9 cellular contexts compared by ENCODE assay signal in genomic region chr2:85541262-85541661, GRCh38. TPM values are rescaled to one million over a fixed set of nuclear protein-coding genes. Genes with fewer than 3 reads are reported as not detected.
DNase-seq lines count a peak whose midpoint lies in the region; ATAC-seq, FAIRE-seq and TF ChIP-seq lines count a peak whose summit lies in the region.
"Had no signal": no experiment of that assay in that cellular context is flagged by ENCODE, and none has a peak within 500 bp of the region (broad histone marks: within the 10 kb centered on the region; RNA-seq: fewer than 3 reads in every experiment).

No MANE protein-coding gene starts in this region.

- H3K27me3 ChIP-seq in cardiac muscle cell (no peaks in the 10 kb centered on the region), K562 (ENCODE audit: control insufficient read depth in 2 of 2, insufficient read depth in 2 of 2, low read length in 2 of 2) (no peaks in the 10 kb centered on the region), upper lobe of right lung (no peaks in the 10 kb centered on the region)

- H3K79me2 ChIP-seq in K562 (ENCODE audit: control insufficient read depth, insufficient read depth, low read length) = peaks cover 69% of the 10 kb centered on the region

- H4K20me1 ChIP-seq in K562 (replicated peaks; ENCODE audit: control insufficient read depth, insufficient read depth, low read length) = peaks cover 36% of the 10 kb centered on the region

- H3K27ac ChIP-seq in cardiac muscle cell (peak overlapping the region; percentile 100), K562 (ENCODE audit: extremely low read depth, low read depth, low read length) (no peak overlapping the region; the same call in 1 of the 3 replicates), mesodermal cell (ENCODE audit: low read depth, low read length, severe bottlenecking) (no peak overlapping the region), upper lobe of right lung (no peak overlapping the region)

- no peak overlapping the region for H2AFZ ChIP-seq in K562 (ENCODE audit: low read depth, low read length)

- H3K4me1 ChIP-seq in cardiac muscle cell (ENCODE audit: low read depth) (peaks cover 25% of the 10 kb centered on the region), K562 (replicated peaks in 1 of 2; ENCODE audit: control insufficient read depth in 2 of 2, insufficient read depth in 2 of 2, low read length in 2 of 2) (peaks cover 9 to 24% of the 10 kb centered on the region in 2 experiments), mesodermal cell (ENCODE audit: control insufficient read depth, insufficient read depth, low read length, poor library complexity, severe bottlenecking) (peaks cover 18% of the 10 kb centered on the region), upper lobe of right lung (peaks cover 44% of the 10 kb centered on the region)

- no peak for FAIRE-seq in K562 (lab: Jason Lieb, UNC)

- CTCF ChIA-PET in K562 (lab: Yijun Ruan, JAX; ENCODE audit: low intra/inter-chr PET ratio) = interaction anchor here (1.4 kb wide), 1 partner anchor 121 kb away, joined by 7 read pairs; no protein-coding TSS in a partner anchor

- no peak for TF ChIP-seq EP300 in K562 (IDR thresholded peaks at IDR 0.05; ENCODE audit: low read length)

- intact Hi-C loops in Right ventricle myocardium superior (cut with DNase I) (no loop called here), K562 (cut with micrococcal nuclease) (no loop called here), upper lobe of right lung (cut with DNase I) (no loop called here)

- peak overlapping the region; percentile 7 to 100; a peak in 3 of 4 replicates for H3K9ac ChIP-seq in K562 (ENCODE audit: insufficient read depth in 1 of 2, low read depth in 2 of 2, low read length in 2 of 2)

- H3K4me2 ChIP-seq in K562 (ENCODE audit: insufficient read depth, low read length) = peak overlapping the region; percentile 98

- WGBS in K562 (ENCODE audit: insufficient coverage, low coverage, missing lambda C conversion rate) = 18% methylated on average over 4 of the region's 4 CpGs
- WGBS in mesodermal cell (ENCODE audit: insufficient coverage in 2 of 2), 2 experiments = 92 to 97% methylated on average over 2 to 3 of the region's 4 CpGs

- in situ Hi-C loops in K562 (cut with MboI) = no loop called here

- peaks cover 3% of the 10 kb centered on the region for H3K9me1 ChIP-seq in K562 (ENCODE audit: control insufficient read depth, insufficient read depth, low read length)

- POLR2A ChIA-PET in K562 (lab: Yijun Ruan, JAX) = interaction anchor here (0.6 to 24.3 kb wide), 19 partner anchors 10 to 210 kb away, joined by 4 to 1576 read pairs (median 7); partner anchors contain the start of genes CAPG, GGCX, SH2D6 and VAMP8

- TF ChIP-seq CTCF in cardiac muscle cell (IDR thresholded peaks at IDR 0.05; ENCODE audit: low read depth, low read length) = no peak
- TF ChIP-seq CTCF in K562 (IDR thresholded peaks at IDR 0.05 in 2 of 3, conservative IDR thresholded peaks at IDR 0.05 in 1 of 3; ENCODE audit: insufficient read depth in 2 of 3, low read depth in 1 of 3, low read length in 3 of 3) = no peak
- TF ChIP-seq CTCF in upper lobe of right lung (IDR thresholded peaks at IDR 0.05) = no peak

- TF ChIP-seq POLR2A in K562 (conservative IDR thresholded peaks at IDR 0.05) = no peak

- ATAC-seq in Right ventricle myocardium superior (ENCODE audit: poor library complexity) (no peak), K562 (no peak), upper lobe of right lung (no peak), HG02870 (IDR thresholded peaks at IDR 0.05; ENCODE audit: unreplicated experiment) (no peak)

- no peak for DNase-seq in cardiac muscle cell (ENCODE audit: low read depth in 1 of 2, low spot score in 1 of 2)
- no peak for DNase-seq in Right ventricle myocardium superior
- DNase-seq in K562 (ENCODE audit: extremely low read depth in 1 of 4, low spot score in 3 of 4) = no peak
- no peak for DNase-seq in upper lobe of right lung
- DNase-seq in retina = no peak
- no peak for DNase-seq in SW480 (ENCODE audit: low spot score)
- DNase-seq: DMS79 treated with DMSO at 0.1 percent for 48 hours had no signal

- H3K36me3 ChIP-seq in cardiac muscle cell (peaks cover 50% of the 10 kb centered on the region), K562 (ENCODE audit: control insufficient read depth, insufficient read depth, low read length) (peaks cover 65% of the 10 kb centered on the region), mesodermal cell (ENCODE audit: control insufficient read depth, insufficient read depth, low read length) (peaks cover 63% of the 10 kb centered on the region), upper lobe of right lung (peaks cover 56% of the 10 kb centered on the region)

- H3K9me3 ChIP-seq in cardiac muscle cell (ENCODE audit: low read depth) (no peaks in the 10 kb centered on the region), K562 (replicated peaks; ENCODE audit: control insufficient read depth, insufficient read depth, low read depth, low read length) (no peaks in the 10 kb centered on the region), mesodermal cell (ENCODE audit: control insufficient read depth, low read length) (no peaks in the 10 kb centered on the region), upper lobe of right lung (no peaks in the 10 kb centered on the region)

- TF ChIP-seq RAD21 in K562 (CRISPR knock-in tag; conservative IDR thresholded peaks at IDR 0.05 in 1 of 2, IDR thresholded peaks at IDR 0.05 in 1 of 2) = no peak

- BruUV-seq in K562 (replicated peaks; lab: Mats Ljungman, UMichigan) = no TSS peak

- H3K4me3 ChIP-seq in cardiac muscle cell (peak overlapping the region; percentile 98), K562 (peak overlapping the region; percentile 68), mesodermal cell (ENCODE audit: extremely low read depth, insufficient read depth, low read length, poor library complexity, severe bottlenecking) (peak overlapping the region; percentile 86), upper lobe of right lung (peak overlapping the region; percentile 97)

RNA-seq across cellular contexts. Expression of gene MAT2A, which starts 2.3 kb away (rescaled TPM):
- total RNA-seq in cardiac muscle cell (116 and 225 TPM in 2 replicates), Right ventricle myocardium superior (116 TPM), K562 (2014; rRNA removed) (176 and 192 TPM in 2 replicates), K562 (2014; rRNA removed; fragmentation: Illumina TruSeq; extraction: Trizol) (236 and 242 TPM in 2 replicates), K562 (2015; rRNA removed; fragmentation: Illumina TruSeq; extraction: Trizol) (215 and 240 TPM in 2 replicates), K562 (2021) (376 and 394 TPM in 2 replicates), upper lobe of right lung (212 TPM)
- polyA plus RNA-seq in cardiac muscle cell (405 and 489 TPM in 2 replicates), K562 (2011; rRNA removed) (606 and 1,027 TPM in 2 replicates), K562 (2014; fragmentation: Illumina TruSeq; extraction: Trizol) (324 and 385 TPM in 2 replicates), K562 (2014; fragmentation: Nextera tagmentation; extraction: Ambion mirVana) (100 to 1,000 TPM; 130 to 197 TPM), K562 (2014; rRNA removed) (582 and 610 TPM in 2 replicates)
- total RNA-seq in K562 (2011; cell fraction: chromatin; rRNA removed; ENCODE audit: low replicate concordance) = 2,702 and 3,157 TPM in 2 replicates
- total RNA-seq in K562 (2011; cell fraction: nucleolus; rRNA removed) = 1,250 and 1,264 TPM in 2 replicates
- 2,042 and 2,843 TPM in 2 replicates for total RNA-seq in K562 (2011; cell fraction: nucleoplasm; rRNA removed)
- 192 and 285 TPM in 2 replicates for polyA plus RNA-seq in K562 (2011; cell fraction: cytosol; rRNA removed)
- polyA plus RNA-seq in K562 (2011; cell fraction: nucleus; rRNA removed) = 3,295 and 5,994 TPM in 2 replicates
- polyA plus RNA-seq in K562 (2012) = 368 and 393 TPM in 2 replicates
- polyA minus RNA-seq in K562 (2011; rRNA and poly(A)+ RNA removed) = 369 and 549 TPM in 2 replicates
- 138 and 165 TPM in 2 replicates for polyA minus RNA-seq in K562 (2011; cell fraction: cytosol; rRNA and poly(A)+ RNA removed)
- polyA minus RNA-seq in K562 (2011; cell fraction: nucleus; rRNA and poly(A)+ RNA removed) = 1,130 and 1,570 TPM in 2 replicates
- polyA plus RNA-seq in mesodermal cell (2013, experiment 1 of 2) = 94.6 TPM
- polyA plus RNA-seq in mesodermal cell (2013, experiment 2 of 2) = 94.5 TPM

RNA-seq across cellular contexts. Expression of gene GGCX, which starts 20.0 kb away (rescaled TPM):
- total RNA-seq in cardiac muscle cell (18.6 and 24.3 TPM in 2 replicates), Right ventricle myocardium superior (25.1 TPM), K562 (2014; rRNA removed) (14.4 and 18.5 TPM in 2 replicates), K562 (2014; rRNA removed; fragmentation: Illumina TruSeq; extraction: Trizol) (23.9 and 24.2 TPM in 2 replicates), K562 (2015; rRNA removed; fragmentation: Illumina TruSeq; extraction: Trizol) (19.7 and 21.2 TPM in 2 replicates), K562 (2021) (28.1 and 28.4 TPM in 2 replicates), upper lobe of right lung (73.2 TPM)
- polyA plus RNA-seq in cardiac muscle cell (32.0 and 33.5 TPM in 2 replicates), K562 (2011; rRNA removed) (12.5 and 29.2 TPM in 2 replicates), K562 (2014; fragmentation: Illumina TruSeq; extraction: Trizol) (22.7 and 23.4 TPM in 2 replicates), K562 (2014; fragmentation: Nextera tagmentation; extraction: Ambion mirVana) (10 to 100 TPM; 46.7 to 47.1 TPM), K562 (2014; rRNA removed) (29.6 and 31.0 TPM in 2 replicates)
- 126 and 226 TPM in 2 replicates for total RNA-seq in K562 (2011; cell fraction: chromatin; rRNA removed; ENCODE audit: low replicate concordance)
- 103 and 119 TPM in 2 replicates for total RNA-seq in K562 (2011; cell fraction: nucleolus; rRNA removed)
- total RNA-seq in K562 (2011; cell fraction: nucleoplasm; rRNA removed) = 111 and 121 TPM in 2 replicates
- 19.3 and 37.3 TPM in 2 replicates for polyA plus RNA-seq in K562 (2011; cell fraction: cytosol; rRNA removed)
- 22.9 and 43.4 TPM in 2 replicates for polyA plus RNA-seq in K562 (2011; cell fraction: nucleus; rRNA removed)
- 24.5 and 30.1 TPM in 2 replicates for polyA plus RNA-seq in K562 (2012)
- 21.2 and 39.3 TPM in 2 replicates for polyA minus RNA-seq in K562 (2011; rRNA and poly(A)+ RNA removed)
- polyA minus RNA-seq in K562 (2011; cell fraction: cytosol; rRNA and poly(A)+ RNA removed) = 6.9 and 15.1 TPM in 2 replicates
- 31.7 and 35.3 TPM in 2 replicates for polyA minus RNA-seq in K562 (2011; cell fraction: nucleus; rRNA and poly(A)+ RNA removed)
- polyA plus RNA-seq in mesodermal cell (2013, experiment 1 of 2) = 51.1 TPM
- polyA plus RNA-seq in mesodermal cell (2013, experiment 2 of 2) = 39.2 TPM

RNA-seq across cellular contexts. Expression of gene VAMP8, which starts 36.1 kb away (rescaled TPM):
- total RNA-seq in cardiac muscle cell (8.3 and 15.7 TPM in 2 replicates), Right ventricle myocardium superior (16.9 TPM), K562 (2014; rRNA removed) (146 and 183 TPM in 2 replicates), K562 (2014; rRNA removed; fragmentation: Illumina TruSeq; extraction: Trizol) (107 and 129 TPM in 2 replicates), K562 (2015; rRNA removed; fragmentation: Illumina TruSeq; extraction: Trizol) (96.4 and 109 TPM in 2 replicates), K562 (2021) (140 and 149 TPM in 2 replicates), upper lobe of right lung (235 TPM)
- polyA plus RNA-seq in cardiac muscle cell (39.4 and 60.9 TPM in 2 replicates), K562 (2011; rRNA removed) (184 and 340 TPM in 2 replicates), K562 (2014; fragmentation: Illumina TruSeq; extraction: Trizol) (301 and 302 TPM in 2 replicates), K562 (2014; fragmentation: Nextera tagmentation; extraction: Ambion mirVana) (100 to 1,000 TPM; 566 to 571 TPM), K562 (2014; rRNA removed) (248 and 255 TPM in 2 replicates)
- total RNA-seq in K562 (2011; cell fraction: chromatin; rRNA removed; ENCODE audit: low replicate concordance) = 24.0 and 36.3 TPM in 2 replicates
- 32.9 and 36.7 TPM in 2 replicates for total RNA-seq in K562 (2011; cell fraction: nucleolus; rRNA removed)
- 35.9 and 47.3 TPM in 2 replicates for total RNA-seq in K562 (2011; cell fraction: nucleoplasm; rRNA removed)
- polyA plus RNA-seq in K562 (2011; cell fraction: cytosol; rRNA removed) = 266 and 268 TPM in 2 replicates
- 98.3 and 102 TPM in 2 replicates for polyA plus RNA-seq in K562 (2011; cell fraction: nucleus; rRNA removed)
- polyA plus RNA-seq in K562 (2012) = 193 and 225 TPM in 2 replicates
- polyA minus RNA-seq in K562 (2011; rRNA and poly(A)+ RNA removed) = 89.7 and 134 TPM in 2 replicates
- 26.2 and 47.2 TPM in 2 replicates for polyA minus RNA-seq in K562 (2011; cell fraction: cytosol; rRNA and poly(A)+ RNA removed)
- 16.0 and 18.9 TPM in 2 replicates for polyA minus RNA-seq in K562 (2011; cell fraction: nucleus; rRNA and poly(A)+ RNA removed)
- polyA plus RNA-seq in mesodermal cell (2013, experiment 1 of 2) = 30.9 TPM
- polyA plus RNA-seq in mesodermal cell (2013, experiment 2 of 2) = 23.9 TPM

RNA-seq across cellular contexts. Expression of gene VAMP5, which starts 43.0 kb away (rescaled TPM):
- total RNA-seq in cardiac muscle cell = 6.7 and 7.7 TPM in 2 replicates
- polyA plus RNA-seq in cardiac muscle cell = 19.1 and 28.1 TPM in 2 replicates
- 56.3 TPM for total RNA-seq in Right ventricle myocardium superior
- 0.74 and 3.7 TPM in 2 replicates for total RNA-seq in K562 (2011; cell fraction: chromatin; rRNA removed; ENCODE audit: low replicate concordance)
- 2.6 and 4.3 TPM in 2 replicates for total RNA-seq in K562 (2011; cell fraction: nucleolus; rRNA removed)
- total RNA-seq in K562 (2011; cell fraction: nucleoplasm; rRNA removed) = 1.8 and 2.7 TPM in 2 replicates
- 0.41 and 0.59 TPM in 2 replicates for total RNA-seq in K562 (2014; rRNA removed)
- total RNA-seq in K562 (2014; rRNA removed; fragmentation: Illumina TruSeq; extraction: Trizol) = not detected in 2 replicates
- total RNA-seq in K562 (2015; rRNA removed; fragmentation: Illumina TruSeq; extraction: Trizol) = not detected in 2 replicates
- total RNA-seq in K562 (2021) = 0.85 and 1.1 TPM in 2 replicates
- polyA plus RNA-seq in K562 (2011; rRNA removed) = 1.5 and 1.9 TPM in 2 replicates
- 2.1 and 2.8 TPM in 2 replicates for polyA plus RNA-seq in K562 (2011; cell fraction: cytosol; rRNA removed)
- 4.2 and 6.3 TPM in 2 replicates for polyA plus RNA-seq in K562 (2011; cell fraction: nucleus; rRNA removed)
- polyA plus RNA-seq in K562 (2012) = 0.68 and 4.7 TPM in 2 replicates
- 0.39 and 0.54 TPM in 2 replicates for polyA plus RNA-seq in K562 (2014; fragmentation: Illumina TruSeq; extraction: Trizol)
- 1 to 10 TPM; 1.5 to 1.9 TPM for polyA plus RNA-seq in K562 (2014; fragmentation: Nextera tagmentation; extraction: Ambion mirVana)
- 0.34 and 1.5 TPM in 2 replicates for polyA plus RNA-seq in K562 (2014; rRNA removed)
- 1.3 and 2.5 TPM in 2 replicates for polyA minus RNA-seq in K562 (2011; rRNA and poly(A)+ RNA removed)
- not detected in 2 replicates for polyA minus RNA-seq in K562 (2011; cell fraction: cytosol; rRNA and poly(A)+ RNA removed)
- polyA minus RNA-seq in K562 (2011; cell fraction: nucleus; rRNA and poly(A)+ RNA removed) = 0.54 and 0.78 TPM in 2 replicates
- polyA plus RNA-seq in mesodermal cell (2013, experiment 1 of 2) = 34.5 TPM
- polyA plus RNA-seq in mesodermal cell (2013, experiment 2 of 2) = 25.4 TPM
- total RNA-seq in upper lobe of right lung = 84.8 TPM

RNA-seq across cellular contexts. Expression of gene RNF181, which starts 54.3 kb away (rescaled TPM):
- 152 and 241 TPM in 2 replicates for total RNA-seq in cardiac muscle cell
- polyA plus RNA-seq in cardiac muscle cell = 276 and 328 TPM in 2 replicates
- total RNA-seq in Right ventricle myocardium superior = 74.5 TPM
- total RNA-seq in K562 (2011; cell fraction: chromatin; rRNA removed; ENCODE audit: low replicate concordance) = 76.8 and 189 TPM in 2 replicates
- total RNA-seq in K562 (2011; cell fraction: nucleolus; rRNA removed) = 209 and 223 TPM in 2 replicates
- total RNA-seq in K562 (2011; cell fraction: nucleoplasm; rRNA removed) = 148 and 152 TPM in 2 replicates
- 189 and 243 TPM in 2 replicates for total RNA-seq in K562 (2014; rRNA removed)
- total RNA-seq in K562 (2014; rRNA removed; fragmentation: Illumina TruSeq; extraction: Trizol) = 181 and 208 TPM in 2 replicates
- 150 and 156 TPM in 2 replicates for total RNA-seq in K562 (2015; rRNA removed; fragmentation: Illumina TruSeq; extraction: Trizol)
- total RNA-seq in K562 (2021) = 139 and 158 TPM in 2 replicates
- polyA plus RNA-seq in K562 (2011; rRNA removed) = 324 and 492 TPM in 2 replicates
- 513 and 736 TPM in 2 replicates for polyA plus RNA-seq in K562 (2011; cell fraction: cytosol; rRNA removed)
- 354 and 425 TPM in 2 replicates for polyA plus RNA-seq in K562 (2011; cell fraction: nucleus; rRNA removed)
- polyA plus RNA-seq in K562 (2012) = 249 and 379 TPM in 2 replicates
- 253 and 256 TPM in 2 replicates for polyA plus RNA-seq in K562 (2014; fragmentation: Illumina TruSeq; extraction: Trizol)
- polyA plus RNA-seq in K562 (2014; fragmentation: Nextera tagmentation; extraction: Ambion mirVana) = 100 to 1,000 TPM; 425 to 485 TPM
- polyA plus RNA-seq in K562 (2014; rRNA removed) = 289 and 334 TPM in 2 replicates
- polyA minus RNA-seq in K562 (2011; rRNA and poly(A)+ RNA removed) = 88.4 and 169 TPM in 2 replicates
- 40.6 and 67.6 TPM in 2 replicates for polyA minus RNA-seq in K562 (2011; cell fraction: cytosol; rRNA and poly(A)+ RNA removed)
- polyA minus RNA-seq in K562 (2011; cell fraction: nucleus; rRNA and poly(A)+ RNA removed) = 58.2 and 63.7 TPM in 2 replicates
- 178 TPM for polyA plus RNA-seq in mesodermal cell (2013, experiment 1 of 2)
- 144 TPM for polyA plus RNA-seq in mesodermal cell (2013, experiment 2 of 2)
- 85.9 TPM for total RNA-seq in upper lobe of right lung
